ENCODE assay signal across 14 cellular contexts in the genomic region with DNA sequence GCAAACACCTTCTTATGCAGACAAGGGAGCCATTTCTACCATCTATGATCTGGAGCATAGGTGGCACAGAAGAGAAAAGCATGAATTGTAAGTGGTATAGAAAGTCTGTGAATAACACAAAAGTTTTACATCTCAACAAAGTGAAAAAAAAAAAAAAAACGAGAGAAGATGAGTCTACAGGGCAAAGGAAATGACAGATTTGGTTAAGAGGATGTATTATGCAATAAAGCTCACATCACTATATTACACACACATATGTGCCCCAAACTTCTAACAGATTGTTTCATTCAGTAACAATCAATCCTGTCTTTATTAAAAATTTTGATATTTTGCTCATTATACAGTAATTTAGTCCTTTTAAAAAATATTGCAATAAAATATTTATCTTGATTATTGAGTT. TPM values are rescaled to one million over a fixed set of nuclear protein-coding genes. Genes with fewer than 3 reads are reported as not detected.
A peak's percentile ranks its signal among the peaks of the same experiment; 100 is the strongest.
DNase-seq lines count a peak whose midpoint lies in the region; ATAC-seq and TF ChIP-seq lines count a peak whose summit lies in the region.
"Had no signal": no experiment of that assay in that cellular context is flagged by ENCODE, and none has a peak within 500 bp of the region (broad histone marks: within the 10 kb centered on the region; RNA-seq: fewer than 3 reads in every experiment).

No MANE protein-coding gene starts in this region.

- H3K9me2 ChIP-seq in OCI-LY1 (ENCODE audit: low read depth, low read length): no peaks in the 10 kb centered on the region

- DNase-seq in AG08395 (ENCODE audit: low spot score) (peak; percentile 56), GM04504 (ENCODE audit: low read depth) (peak; percentile 18), fibroblast of peridontal ligament (ENCODE audit: extremely low read depth) (peak; percentile 20), SW480 (ENCODE audit: low spot score) (no peak), SK-N-DZ (ENCODE audit: low spot score) (no peak), aorta (no peak), tibial artery (no peak)
- DNase-seq: activated naive CD8-positive, alpha-beta T cell treated with anti-CD3 and anti-CD28 coated beads, Interleukin-2, amount 10 ng/mL, durations not matched to agents 7 days and 5 days; DND-41; foreskin melanocyte; KBM-7; T-helper 9 cell had no signal

- no peaks in the 10 kb centered on the region for H3F3A ChIP-seq in OCI-LY1 (ENCODE audit: insufficient read depth, low read length)

- H3K36me3 ChIP-seq in OCI-LY1 (ENCODE audit: insufficient read depth, low read length): peaks cover 4% of the 10 kb centered on the region; the same call in 1 of the 2 replicates
- H3K36me3 ChIP-seq in aorta (ENCODE audit: control insufficient read depth in 1 of 2, insufficient read depth in 2 of 2, low read length in 1 of 2): no peaks in the 10 kb centered on the region
- peaks cover 0 to 6% (median 0%) of the 10 kb centered on the region in 3 donors for H3K36me3 ChIP-seq in tibial artery

- H3K27ac ChIP-seq in OCI-LY1 (ENCODE audit: low read depth, low read length, poor library complexity, severe bottlenecking): no peak overlapping the region
- no peak overlapping the region for H3K27ac ChIP-seq in aorta (ENCODE audit: low read depth in 1 of 2, low read length in 2 of 2)
- H3K27ac ChIP-seq in tibial artery: no peak overlapping the region
- H3K27ac ChIP-seq: coronary artery had no signal

- TF ChIP-seq CTCF in OCI-LY1 (IDR thresholded peaks at IDR 0.05; ENCODE audit: low read length): no peak
- no peak for TF ChIP-seq CTCF in tibial artery (IDR thresholded peaks at IDR 0.05)

- H3K4me1 ChIP-seq in OCI-LY1 (ENCODE audit: insufficient read depth, low read length, severe bottlenecking): peaks cover 22% of the 10 kb centered on the region
- H3K4me1 ChIP-seq in aorta (ENCODE audit: control insufficient read depth in 1 of 2, insufficient read depth in 2 of 2, low read length in 2 of 2): no peaks in the 10 kb centered on the region
- H3K4me1 ChIP-seq in tibial artery: peaks cover 0 to 16% (median 8%) of the 10 kb centered on the region in 4 donors

- 60 to 77% methylated on average over 1 of the region's 1 CpG for WGBS in aorta, 2 donors

- peak overlapping the region; percentile 44; the same call in 1 of the 2 replicates for H3K4me2 ChIP-seq in OCI-LY1 (ENCODE audit: low read length)

- H4K20me1 ChIP-seq in OCI-LY1 (ENCODE audit: insufficient read depth, low read length): no peaks in the 10 kb centered on the region

- intact Hi-C loops in aorta (cut with DNase I) (no loop called here), tibial artery (cut with DNase I; ENCODE audit: low total_unique reads) (no loop called here)

- H3K27me3 ChIP-seq in OCI-LY1 (ENCODE audit: insufficient read depth, low read length) (no peaks in the 10 kb centered on the region), aorta (ENCODE audit: control insufficient read depth in 1 of 2, insufficient read depth in 2 of 2, low read length in 1 of 2) (no peaks in the 10 kb centered on the region), tibial artery (no peaks in the 10 kb centered on the region)

- H3K4me3 ChIP-seq in OCI-LY1 (ENCODE audit: low read depth, low read length, poor library complexity, severe bottlenecking) (no peak overlapping the region), aorta (ENCODE audit: low read length in 2 of 2) (no peak overlapping the region), tibial artery (no peak overlapping the region)
- H3K4me3 ChIP-seq: coronary artery had no signal

- no peak for ATAC-seq in aorta (ENCODE audit: low FRiP score)

- H3K79me2 ChIP-seq in OCI-LY1 (ENCODE audit: insufficient read depth, low read length): no peaks in the 10 kb centered on the region

- no peak overlapping the region for H3K9ac ChIP-seq in OCI-LY1 (ENCODE audit: low read length)

- no peak overlapping the region for H2AFZ ChIP-seq in OCI-LY1 (ENCODE audit: low read length)

- no peaks in the 10 kb centered on the region for H3K9me3 ChIP-seq in OCI-LY1 (ENCODE audit: low read length)
- H3K9me3 ChIP-seq in aorta (ENCODE audit: control insufficient read depth, low read length): no peaks in the 10 kb centered on the region
- no peaks in the 10 kb centered on the region for H3K9me3 ChIP-seq in tibial artery

RNA-seq across cellular contexts. Expression of a gene that starts 49.8 kb away (rescaled TPM):
- 10.9 and 13.2 TPM in 2 replicates for polyA plus RNA-seq in SK-N-DZ (2014; cell fraction: cytosol; rRNA removed)
- polyA plus RNA-seq in SK-N-DZ (2014; cell fraction: nucleus; rRNA removed): 7.4 and 10.0 TPM in 2 replicates
- 10 to 100 TPM; 33.2 to 41.7 TPM for total RNA-seq in aorta
- polyA plus RNA-seq in aorta: 10 to 100 TPM; 14.5 to 16.0 TPM

RNA-seq across cellular contexts. Expression of a gene that starts 50.0 kb away (rescaled TPM):
- polyA plus RNA-seq in SK-N-DZ (2014; cell fraction: cytosol; rRNA removed): 16.8 and 18.5 TPM in 2 replicates
- polyA plus RNA-seq in SK-N-DZ (2014; cell fraction: nucleus; rRNA removed): 19.5 and 26.5 TPM in 2 replicates
- 10 to 100 TPM; 45.1 to 58.4 TPM for total RNA-seq in aorta
- 1 to 10 TPM; 8.1 to 9.3 TPM for polyA plus RNA-seq in aorta

Comparison
In these comparisons a context has a peak if more than half of its experiments do, and no peak if none do; other contexts are left out.
1. DNase-seq: peak in AG08395 (single experiment), GM04504 (single experiment) and fibroblast of peridontal ligament (single experiment); none in SW480 (single experiment), SK-N-DZ (single experiment), aorta (0 of 2) and tibial artery (0 of 2).